Comparison of ENCODE assay signal across 8 cellular contexts in genomic region chr18:8609711-8610441, GRCh38. TPM values are rescaled to one million over a fixed set of nuclear protein-coding genes. Genes with fewer than 3 reads are reported as not detected.
DNase-seq lines count a peak whose midpoint lies in the region; ATAC-seq and TF ChIP-seq lines count a peak whose summit lies in the region.

No MANE protein-coding gene starts in this region.

- DNase-seq in Caco-2 = peak in 1 of 2 experiments; percentile 25
- DNase-seq in LoVo (ENCODE audit: low spot score) = peak; percentile 6
- DNase-seq in activated naive CD4-positive, alpha-beta T cell treated with anti-CD3 and anti-CD28 coated beads for 36 hours = no peak
- peak; percentile 34 for DNase-seq in hepatocyte (ENCODE audit: low spot score)
- no peak for DNase-seq in NCI-H187 treated with DMSO at 0.1 percent for 48 hours (lab: John Stamatoyannopoulos, UW)
- no peak for DNase-seq in NCI-H1105 treated with DMSO at 0.1 percent for 48 hours (lab: John Stamatoyannopoulos, UW)

- under 1% methylated on average over 60 of the region's 66 CpGs for WGBS in hepatocyte (ENCODE audit: low lambda C conversion rate, missing lambda C conversion rate)

- H3K9me2 ChIP-seq in hepatocyte (replicated peaks; ENCODE audit: insufficient read depth) = no peaks in the 10 kb centered on the region

- H3K9me3 Mint-ChIP-seq in Caco-2 (ENCODE audit: unreplicated experiment) = no peaks in the 10 kb centered on the region
- H3K9me3 Mint-ChIP-seq in activated naive CD4-positive, alpha-beta T cell treated with anti-CD3 and anti-CD28 coated beads for 36 hours = no peaks in the 10 kb centered on the region

- H3K4me1 Mint-ChIP-seq in Caco-2 (ENCODE audit: low read depth, unreplicated experiment) = peaks cover 16% of the 10 kb centered on the region
- peaks cover 49% of the 10 kb centered on the region for H3K4me1 Mint-ChIP-seq in activated naive CD4-positive, alpha-beta T cell treated with anti-CD3 and anti-CD28 coated beads for 36 hours (ENCODE audit: low read depth)

- peaks cover 4% of the 10 kb centered on the region for H3K36me3 Mint-ChIP-seq in Caco-2 (ENCODE audit: insufficient read depth, unreplicated experiment)
- H3K36me3 Mint-ChIP-seq in activated naive CD4-positive, alpha-beta T cell treated with anti-CD3 and anti-CD28 coated beads for 36 hours (ENCODE audit: low read depth) = peaks cover 11% of the 10 kb centered on the region

- H3K9ac ChIP-seq in skeletal muscle satellite cell (ENCODE audit: low read depth, low read length) = peak overlapping the region; percentile 93

- H4K20me1 ChIP-seq in hepatocyte (ENCODE audit: insufficient read depth, poor library complexity, severe bottlenecking) = peaks cover 45% of the 10 kb centered on the region

- CTCF ChIA-PET in Caco-2 (lab: Charles Lee) = interaction anchor here (0.6 to 1.2 kb wide), 3 partner anchors 48 to 177 kb away, joined by 3 to 5 read pairs (median 3); no protein-coding TSS in a partner anchor
- CTCF ChIA-PET in activated naive CD4-positive, alpha-beta T cell treated with anti-CD3 and anti-CD28 coated beads for 36 hours (lab: Charles Lee) = interaction anchor here (0.6 kb wide), 1 partner anchor 734 kb away, joined by 3 read pairs; no protein-coding TSS in a partner anchor

- H3K4me2 ChIP-seq in hepatocyte (peak overlapping the region; percentile 98), skeletal muscle satellite cell (ENCODE audit: low read length) (peak overlapping the region; percentile 88)

- peaks cover 52% of the 10 kb centered on the region for H3K79me2 ChIP-seq in hepatocyte

- peaks cover 2% of the 10 kb centered on the region for H3K27me3 Mint-ChIP-seq in Caco-2 (ENCODE audit: insufficient read depth, unreplicated experiment)
- no peaks in the 10 kb centered on the region for H3K27me3 Mint-ChIP-seq in activated naive CD4-positive, alpha-beta T cell treated with anti-CD3 and anti-CD28 coated beads for 36 hours (ENCODE audit: low read depth)

- H3K36me3 ChIP-seq in Caco-2 (ENCODE audit: control insufficient read depth, insufficient read depth, low read length) (no peaks in the 10 kb centered on the region; the same call in 1 of the 2 replicates), hepatocyte (replicated peaks; ENCODE audit: insufficient read depth, low read depth) (no peaks in the 10 kb centered on the region), skeletal muscle satellite cell (ENCODE audit: insufficient read depth, low read length) (peaks cover 7% of the 10 kb centered on the region)

- H3K4me3 ChIP-seq in Caco-2 (ENCODE audit: low read depth, low read length) (peak overlapping the region; percentile 73), hepatocyte (peak overlapping the region; percentile 86), skeletal muscle satellite cell (ENCODE audit: low read length) (peak overlapping the region; percentile 90)

- peaks cover 8% of the 10 kb centered on the region for H3K4me1 ChIP-seq in Caco-2
- H3K4me1 ChIP-seq in hepatocyte (ENCODE audit: insufficient read depth) = peaks cover 35% of the 10 kb centered on the region
- H3K4me1 ChIP-seq in skeletal muscle satellite cell (ENCODE audit: control insufficient read depth, insufficient read depth, low read length) = peaks cover 28% of the 10 kb centered on the region

- no peak overlapping the region for H3K27ac Mint-ChIP-seq in Caco-2 (ENCODE audit: unreplicated experiment)
- H3K27ac Mint-ChIP-seq in activated naive CD4-positive, alpha-beta T cell treated with anti-CD3 and anti-CD28 coated beads for 36 hours = peak overlapping the region; percentile 91

- POLR2A ChIA-PET in Caco-2 (lab: Charles Lee) = no interaction called here

- peak overlapping the region; percentile 72 for H3K4me3 Mint-ChIP-seq in Caco-2 (ENCODE audit: unreplicated experiment)
- H3K4me3 Mint-ChIP-seq in activated naive CD4-positive, alpha-beta T cell treated with anti-CD3 and anti-CD28 coated beads for 36 hours = peak overlapping the region; percentile 89

- peak overlapping the region; percentile 51 for H3K27ac ChIP-seq in hepatocyte

- BruUV-seq in Caco-2 (replicated peaks; lab: Mats Ljungman, UMichigan) = no TSS peak

- H3K9me3 ChIP-seq in Caco-2 (no peaks in the 10 kb centered on the region), hepatocyte (ENCODE audit: low read depth) (no peaks in the 10 kb centered on the region), skeletal muscle satellite cell (replicated peaks; ENCODE audit: low read length) (no peaks in the 10 kb centered on the region)

- intact Hi-C loops in Caco-2 (cut with micrococcal nuclease; ENCODE audit: unreplicated experiment) = no loop called here
- intact Hi-C loops in activated naive CD4-positive, alpha-beta T cell treated with anti-CD3 and anti-CD28 coated beads for 36 hours (cut with micrococcal nuclease) = loop anchor here (1.0 to 10.0 kb wide), 11 partner anchors 95 to 1915 kb away; partner anchors contain the start of genes MTCL1, NAPG, NDUFV2 and PPP4R1

- H2AFZ ChIP-seq in hepatocyte = peak overlapping the region; percentile 63

- ATAC-seq in GM21619 (IDR thresholded peaks at IDR 0.05; ENCODE audit: unreplicated experiment) = peak; percentile 12

- H3K27me3 ChIP-seq in Caco-2 (replicated peaks; ENCODE audit: control insufficient read depth, insufficient read depth, low read length) = no peaks in the 10 kb centered on the region
- H3K27me3 ChIP-seq in hepatocyte = no peaks in the 10 kb centered on the region
- no peaks in the 10 kb centered on the region for H3K27me3 ChIP-seq in skeletal muscle satellite cell (ENCODE audit: control insufficient read depth, insufficient read depth, low read length)

- no peak for TF ChIP-seq CTCF in Caco-2 (IDR thresholded peaks at IDR 0.05; ENCODE audit: insufficient read depth in 1 of 2, low read depth in 1 of 2, low read length in 1 of 2, severe bottlenecking in 1 of 2, unreplicated experiment in 1 of 2)
- no peak for TF ChIP-seq CTCF in hepatocyte (IDR thresholded peaks at IDR 0.05; ENCODE audit: poor library complexity)

RNA-seq across cellular contexts. Expression of gene RAB12, which starts 0.6 kb away (rescaled TPM):
- total RNA-seq in Caco-2 (2022) (37.8 and 42.8 TPM in 2 replicates), hepatocyte (28.6 and 33.2 TPM in 2 replicates)
- total RNA-seq in activated naive CD4-positive, alpha-beta T cell treated with anti-CD3 and anti-CD28 coated beads for 36 hours = 10 to 100 TPM; 11.0 to 11.9 TPM
- 4.0 and 4.7 TPM in 2 replicates for polyA plus RNA-seq in hepatocyte
- total RNA-seq in skeletal muscle satellite cell (2012; rRNA removed) = 39.5 and 40.2 TPM in 2 replicates

Comparison
In these comparisons a context has a peak if more than half of its experiments do, and no peak if none do; other contexts are left out.
1. DNase-seq: peak in LoVo (single experiment) and hepatocyte (single experiment); none in activated naive CD4-positive, alpha-beta T cell treated with anti-CD3 and anti-CD28 coated beads for 36 hours (single experiment), NCI-H187 treated with DMSO at 0.1 percent for 48 hours (single experiment) and NCI-H1105 treated with DMSO at 0.1 percent for 48 hours (single experiment).
2. Peak in every context shown above with its lines, with median percentiles within 50 percentile points of each other: H3K4me3 ChIP-seq.